ENCODE assay signal across 22 cellular contexts in genomic region chr2:120948662-120949011, GRCh38.
DNase-seq lines count a peak whose midpoint lies in the region; ATAC-seq, FAIRE-seq and TF ChIP-seq lines count a peak whose summit lies in the region.
"Had no signal": no experiment of that assay in that cellular context is flagged by ENCODE, and none has a peak within 500 bp of the region (broad histone marks: within the 10 kb centered on the region; RNA-seq: fewer than 3 reads in every experiment).

No MANE protein-coding gene starts in this region.

- no peak for TF ChIP-seq EP300 in A549 (IDR thresholded peaks at IDR 0.05)

- DNase-seq in A549 (ENCODE audit: low read depth in 1 of 2, low spot score in 1 of 2) (no peak), M059J (ENCODE audit: low read depth) (peak; percentile 87), glomerular visceral epithelial cell (ENCODE audit: extremely low spot score) (peak; percentile 50), pancreas (no peak), AML-193 (lab: John Stamatoyannopoulos, UW) (no peak)
- DNase-seq: CD8-positive, alpha-beta memory T cell; DMS 273 treated with DMSO at 0.1 percent for 48 hours; DND-41; IMR-90; KG1; MM.1S; NCI-H1048; NCI-H2227 treated with DMSO at 0.1 percent for 48 hours; NCI-H526 treated with DMSO at 0.1 percent for 48 hours; SIG-M5 had no signal

- no peak for TF ChIP-seq RAD21 in A549 (conservative IDR thresholded peaks at IDR 0.05 in 1 of 2, IDR thresholded peaks at IDR 0.05 in 1 of 2)

- POLR2A ChIA-PET in A549 (lab: Yijun Ruan, JAX): no interaction called here

- H3K4me1 ChIP-seq in A549 (peaks cover 66% of the 10 kb centered on the region), pancreas (peaks cover 0 to 3% (median 0%) of the 10 kb centered on the region in 3 donors)

- H3K9me3 ChIP-seq in A549 (no peaks in the 10 kb centered on the region), pancreas (no peaks in the 10 kb centered on the region)

- TF ChIP-seq CTCF in A549 (IDR thresholded peaks at IDR 0.05) (no peak), pancreas (IDR thresholded peaks at IDR 0.05) (no peak)

- H3K36me3 ChIP-seq in pancreas: no peaks in the 10 kb centered on the region

- FAIRE-seq in A549 (lab: Jason Lieb, UNC) (no peak), pancreas (lab: Jason Lieb, UNC) (no peak)
- FAIRE-seq: A204.1, GM12892, GM19239, H54 had no signal

- peak overlapping the region; percentile 66 to 97 for H3K27ac ChIP-seq in A549
- no peak overlapping the region for H3K27ac ChIP-seq in pancreas
- H3K27ac ChIP-seq: SK-N-MC had no signal

- WGBS in A549 (ENCODE audit: missing lambda C conversion rate): 94% methylated on average over 5 of the region's 8 CpGs
- WGBS in pancreas, 2 donors: 46 to 61% methylated on average over 8 of the region's 8 CpGs

- no peaks in the 10 kb centered on the region for H3K27me3 ChIP-seq in pancreas

- ATAC-seq in A549 (peak; percentile 3 to 20; a peak in 3 of 6 replicates), pancreas (peak in 3 of 4 donors; percentile 15 to 56 (median 35)), HG03565 (IDR thresholded peaks at IDR 0.05; ENCODE audit: unreplicated experiment) (no peak), HG03175 (IDR thresholded peaks at IDR 0.05; ENCODE audit: unreplicated experiment) (no peak)

- no peak for TF ChIP-seq POLR2A in A549 (IDR thresholded peaks at IDR 0.05; ENCODE audit: low read length)

- intact Hi-C loops in pancreas (cut with DNase I): no loop called here

- no peak overlapping the region for H3K4me2 ChIP-seq in A549

- H3K4me3 ChIP-seq in A549: no peak overlapping the region
- no peak overlapping the region for H3K4me3 ChIP-seq in pancreas
- H3K4me3 ChIP-seq: SK-N-MC had no signal

- CTCF ChIA-PET in A549 (lab: Yijun Ruan, JAX): interaction anchor here (0.7 to 3.4 kb wide), 9 partner anchors 9 to 253 kb away, joined by 3 to 13 read pairs (median 4); no protein-coding TSS in a partner anchor

TF ChIP-seq in A549, 52 proteins besides CTCF, POLR2A, EP300 and RAD21:
- TF ChIP-seq CBX8 (IDR thresholded peaks at IDR 0.05): no peak
- no peak for TF ChIP-seq ZNF302 (CRISPR knock-in tag; IDR thresholded peaks at IDR 0.05)
- TF ChIP-seq, protein P1, sequence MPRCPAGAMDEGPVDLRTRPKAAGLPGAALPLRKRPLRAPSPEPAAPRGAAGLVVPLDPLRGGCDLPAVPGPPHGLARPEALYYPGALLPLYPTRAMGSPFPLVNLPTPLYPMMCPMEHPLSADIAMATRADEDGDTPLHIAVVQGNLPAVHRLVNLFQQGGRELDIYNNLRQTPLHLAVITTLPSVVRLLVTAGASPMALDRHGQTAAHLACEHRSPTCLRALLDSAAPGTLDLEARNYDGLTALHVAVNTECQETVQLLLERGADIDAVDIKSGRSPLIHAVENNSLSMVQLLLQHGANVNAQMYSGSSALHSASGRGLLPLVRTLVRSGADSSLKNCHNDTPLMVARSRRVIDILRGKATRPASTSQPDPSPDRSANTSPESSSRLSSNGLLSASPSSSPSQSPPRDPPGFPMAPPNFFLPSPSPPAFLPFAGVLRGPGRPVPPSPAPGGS (IDR thresholded peaks at IDR 0.05): no peak
- TF ChIP-seq NR3C1 (IDR thresholded peaks at IDR 0.05): no peak

Comparison
In these comparisons a context has a peak if more than half of its experiments do, and no peak if none do; other contexts are left out.
1. ATAC-seq: peak in A549 (2 of 2) and pancreas (3 of 4); none in HG03565 (single experiment) and HG03175 (single experiment).
2. DNase-seq: peak in M059J (single experiment) and glomerular visceral epithelial cell (single experiment); none in A549 (0 of 2), pancreas (0 of 6) and AML-193 (0 of 2).
3. H3K27ac ChIP-seq: peak in A549 (2 of 2); none in pancreas (0 of 4).